In the genomic region with DNA sequence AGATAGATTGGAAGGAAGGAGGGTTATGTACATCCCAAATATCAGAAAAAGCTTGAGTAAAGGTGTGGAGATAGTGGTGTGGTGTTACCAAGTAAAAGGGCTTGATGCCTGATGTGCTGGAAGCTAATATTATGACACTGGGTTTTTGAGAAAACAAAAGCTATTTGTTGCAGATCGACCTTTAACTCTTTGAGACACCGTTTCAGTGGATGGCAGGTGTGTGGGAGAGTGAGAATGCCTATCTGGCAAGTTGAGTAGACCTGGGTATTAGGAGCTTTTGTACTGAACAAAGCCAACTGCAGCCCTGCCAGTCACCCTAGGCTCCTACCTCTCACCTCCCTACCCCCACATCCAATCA, we compare ENCODE assay signal across 9 cellular contexts. TPM values are rescaled to one million over a fixed set of nuclear protein-coding genes. Genes with fewer than 3 reads are reported as not detected.
DNase-seq lines count a peak whose midpoint lies in the region; ATAC-seq and TF ChIP-seq lines count a peak whose summit lies in the region.
"Had no signal": no experiment of that assay in that cellular context is flagged by ENCODE, and none has a peak within 500 bp of the region (broad histone marks: within the 10 kb centered on the region; RNA-seq: fewer than 3 reads in every experiment).

No MANE protein-coding gene starts in this region.

- H3K79me2 ChIP-seq in DOHH2 (ENCODE audit: control insufficient read depth, low read length) (peaks cover 17% of the 10 kb centered on the region), PC-9 (ENCODE audit: low read depth) (peaks cover 10% of the 10 kb centered on the region; the same call in 1 of the 2 replicates)

- intact Hi-C loops in PC-9 (cut with micrococcal nuclease; ENCODE audit: unreplicated experiment): loop anchor here (5.0 to 10.0 kb wide), 2 partner anchors 186 to 303 kb away; a partner anchor contains a TSS
- intact Hi-C loops in mucosa of descending colon (cut with DNase I, micrococcal nuclease): no loop called here

- peak overlapping the region in 1 of 2 donors; percentile 58 for H3K9ac ChIP-seq in liver (ENCODE audit: low read depth in 1 of 2, low read length in 2 of 2)

- no TSS peak for BruUV-seq in PC-9 (replicated peaks; lab: Mats Ljungman, UMichigan)

- H4K20me1 ChIP-seq in DOHH2 (ENCODE audit: control insufficient read depth, insufficient read depth, low read depth, low read length) (no peaks in the 10 kb centered on the region), PC-9 (ENCODE audit: insufficient read depth) (no peaks in the 10 kb centered on the region)

- H3K4me3 ChIP-seq in DOHH2 (ENCODE audit: low read length) (peak overlapping the region; percentile 86), PC-9 (peak overlapping the region; percentile 65; the same call in 1 of the 2 replicates), liver (ENCODE audit: low read depth in 1 of 3, low read length in 3 of 3) (peak overlapping the region; percentile 56 to 99 (median 73)), mucosa of descending colon (no peak overlapping the region)
- H3K4me3 ChIP-seq: body of pancreas had no signal

- TF ChIP-seq CTCF in DOHH2 (IDR thresholded peaks at IDR 0.05; ENCODE audit: low read depth, low read length, poor library complexity, severe bottlenecking) (no peak), PC-9 (conservative IDR thresholded peaks at IDR 0.05) (no peak), liver (IDR thresholded peaks at IDR 0.05; ENCODE audit: low read depth, low read length, missing input control) (no peak), mucosa of descending colon (IDR thresholded peaks at IDR 0.05) (no peak)

- no peak overlapping the region for H3K27ac ChIP-seq in DOHH2 (ENCODE audit: low read depth, low read length)
- no peak overlapping the region for H3K27ac ChIP-seq in PC-9
- H3K27ac ChIP-seq in liver (ENCODE audit: low read depth in 1 of 2, low read length in 2 of 2): peak overlapping the region; percentile 79 to 94
- H3K27ac ChIP-seq: body of pancreas, esophagus squamous epithelium had no signal

- POLR2A ChIA-PET in PC-9 (lab: Charles Lee; ENCODE audit: unreplicated experiment): interaction anchor here (0.6 kb wide), 3 partner anchors 127 to 769 kb away, joined by 3 to 5 read pairs (median 5); no protein-coding TSS in a partner anchor

- peak overlapping the region; percentile 66 for H3K4me2 ChIP-seq in DOHH2 (ENCODE audit: low read length)
- peak overlapping the region; percentile 80 for H3K4me2 ChIP-seq in PC-9

- no peaks in the 10 kb centered on the region for H3K9me3 ChIP-seq in DOHH2 (ENCODE audit: control insufficient read depth, insufficient read depth, low read length)
- no peaks in the 10 kb centered on the region for H3K9me3 ChIP-seq in PC-9 (ENCODE audit: insufficient read depth, low read depth)
- no peaks in the 10 kb centered on the region for H3K9me3 ChIP-seq in liver (ENCODE audit: control insufficient read depth in 4 of 4, low read length in 3 of 4)
- no peaks in the 10 kb centered on the region for H3K9me3 ChIP-seq in mucosa of descending colon
- H3K9me3 ChIP-seq: body of pancreas, esophagus squamous epithelium had no signal

- H3F3A ChIP-seq in DOHH2 (ENCODE audit: control insufficient read depth, insufficient read depth) (peaks cover 4% of the 10 kb centered on the region; the same call in 1 of the 2 replicates), PC-9 (ENCODE audit: insufficient read depth, low read depth) (peaks cover 21% of the 10 kb centered on the region)

- no peaks in the 10 kb centered on the region for H3K27me3 ChIP-seq in DOHH2 (ENCODE audit: control insufficient read depth, low read length)
- H3K27me3 ChIP-seq in PC-9 (ENCODE audit: insufficient read depth, low read depth): no peaks in the 10 kb centered on the region
- no peaks in the 10 kb centered on the region for H3K27me3 ChIP-seq in liver (ENCODE audit: control insufficient read depth in 4 of 4, insufficient read depth in 4 of 4, low read length in 3 of 4)
- H3K27me3 ChIP-seq: body of pancreas, esophagus squamous epithelium had no signal

- DNase-seq in PC-9 (no peak), NCI-H1417 treated with DMSO at 0.1 percent for 48 hours (lab: John Stamatoyannopoulos, UW) (no peak), mucosa of descending colon (no peak)
- DNase-seq: activated CD4-positive, CD25-positive, alpha-beta regulatory T cell treated with anti-CD3 and anti-CD28 coated beads, Interleukin-2, amount 50 U/mL, for 72 hours; body of pancreas; esophagus squamous epithelium had no signal

- H3K4me1 ChIP-seq in DOHH2 (ENCODE audit: control insufficient read depth, low read length): peaks cover 20% of the 10 kb centered on the region
- H3K4me1 ChIP-seq in PC-9 (replicated peaks; ENCODE audit: insufficient read depth): peaks cover 18% of the 10 kb centered on the region
- H3K4me1 ChIP-seq in liver (ENCODE audit: control insufficient read depth in 4 of 4, insufficient read depth in 4 of 4, low read length in 3 of 4): peaks cover 13 to 52% (median 41%) of the 10 kb centered on the region in 4 donors
- peaks cover 13% of the 10 kb centered on the region for H3K4me1 ChIP-seq in mucosa of descending colon (ENCODE audit: low read depth)

- no peaks in the 10 kb centered on the region for H3K9me2 ChIP-seq in DOHH2 (replicated peaks; ENCODE audit: control insufficient read depth, low read length)
- no peaks in the 10 kb centered on the region for H3K9me2 ChIP-seq in PC-9 (ENCODE audit: insufficient read depth)

- CTCF ChIA-PET in PC-9 (lab: Charles Lee): interaction anchor here (1.1 kb wide), 1 partner anchor 8 kb away, joined by 3 read pairs; no protein-coding TSS in a partner anchor

- ATAC-seq in HG03521 (IDR thresholded peaks at IDR 0.05; ENCODE audit: unreplicated experiment) (no peak), mucosa of descending colon (no peak)
- ATAC-seq: body of pancreas had no signal

- WGBS in liver: 34% methylated on average over 2 of the region's 2 CpGs

- peaks cover 4% of the 10 kb centered on the region; the same call in 1 of the 2 replicates for H3K36me3 ChIP-seq in DOHH2 (ENCODE audit: control insufficient read depth, low read length)
- H3K36me3 ChIP-seq in PC-9 (ENCODE audit: low read depth): no peaks in the 10 kb centered on the region
- H3K36me3 ChIP-seq in liver (ENCODE audit: control insufficient read depth in 4 of 4, insufficient read depth in 3 of 4, low read depth in 1 of 4, low read length in 3 of 4): peaks cover 0 to 2% (median 0%) of the 10 kb centered on the region in 4 donors
- H3K36me3 ChIP-seq in mucosa of descending colon (ENCODE audit: low read depth): no peaks in the 10 kb centered on the region
- H3K36me3 ChIP-seq: esophagus squamous epithelium had no signal

- H2AFZ ChIP-seq in PC-9: no peak overlapping the region

- no peak for TF ChIP-seq RAD21 in liver (IDR thresholded peaks at IDR 0.05)

TF ChIP-seq in liver, 16 proteins besides CTCF, POLR2A, EP300 and RAD21 (continues in another document):
- TF ChIP-seq, protein P1, sequence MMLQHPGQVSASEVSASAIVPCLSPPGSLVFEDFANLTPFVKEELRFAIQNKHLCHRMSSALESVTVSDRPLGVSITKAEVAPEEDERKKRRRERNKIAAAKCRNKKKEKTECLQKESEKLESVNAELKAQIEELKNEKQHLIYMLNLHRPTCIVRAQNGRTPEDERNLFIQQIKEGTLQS (IDR thresholded peaks at IDR 0.05): no peak
- TF ChIP-seq TAF1 (conservative IDR thresholded peaks at IDR 0.05): no peak
- TF ChIP-seq, protein P2, sequence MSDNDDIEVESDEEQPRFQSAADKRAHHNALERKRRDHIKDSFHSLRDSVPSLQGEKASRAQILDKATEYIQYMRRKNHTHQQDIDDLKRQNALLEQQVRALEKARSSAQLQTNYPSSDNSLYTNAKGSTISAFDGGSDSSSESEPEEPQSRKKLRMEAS (IDR thresholded peaks at IDR 0.05): no peak
- TF ChIP-seq, protein P3, sequence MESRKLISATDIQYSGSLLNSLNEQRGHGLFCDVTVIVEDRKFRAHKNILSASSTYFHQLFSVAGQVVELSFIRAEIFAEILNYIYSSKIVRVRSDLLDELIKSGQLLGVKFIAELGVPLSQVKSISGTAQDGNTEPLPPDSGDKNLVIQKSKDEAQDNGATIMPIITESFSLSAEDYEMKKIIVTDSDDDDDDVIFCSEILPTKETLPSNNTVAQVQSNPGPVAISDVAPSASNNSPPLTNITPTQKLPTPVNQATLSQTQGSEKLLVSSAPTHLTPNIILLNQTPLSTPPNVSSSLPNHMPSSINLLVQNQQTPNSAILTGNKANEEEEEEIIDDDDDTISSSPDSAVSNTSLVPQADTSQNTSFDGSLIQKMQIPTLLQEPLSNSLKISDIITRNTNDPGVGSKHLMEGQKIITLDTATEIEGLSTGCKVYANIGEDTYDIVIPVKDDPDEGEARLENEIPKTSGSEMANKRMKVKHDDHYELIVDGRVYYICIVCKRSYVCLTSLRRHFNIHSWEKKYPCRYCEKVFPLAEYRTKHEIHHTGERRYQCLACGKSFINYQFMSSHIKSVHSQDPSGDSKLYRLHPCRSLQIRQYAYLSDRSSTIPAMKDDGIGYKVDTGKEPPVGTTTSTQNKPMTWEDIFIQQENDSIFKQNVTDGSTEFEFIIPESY (IDR thresholded peaks at IDR 0.05): no peak
- TF ChIP-seq RXRA (IDR thresholded peaks at IDR 0.05): no peak
- TF ChIP-seq HNF4A (conservative IDR thresholded peaks at IDR 0.05): no peak
- no peak for TF ChIP-seq NR2F2 (IDR thresholded peaks at IDR 0.05)

RNA-seq across cellular contexts. Expression of a gene that starts 1.4 kb away (rescaled TPM):
- total RNA-seq in PC-9 (2021) (3.0 and 7.3 TPM in 2 replicates), liver (10 to 100 TPM in 1 of 2 donors, 1 to 10 TPM in 1; 2.2 to 12.5 TPM), mucosa of descending colon (10 to 100 TPM in 2 of 3 donors, 1 to 10 TPM in 1; 9.2 to 12.4 (median 11.2) TPM)
- 10 to 100 TPM; 11.7 to 19.2 TPM for polyA plus RNA-seq in liver

RNA-seq across cellular contexts. Expression of a gene that starts 1.6 kb away (rescaled TPM):
- 4.2 and 4.4 TPM in 2 replicates for total RNA-seq in PC-9 (2021)
- under 1 TPM; 0.84 to 0.89 TPM for total RNA-seq in liver
- polyA plus RNA-seq in liver: 1 to 10 TPM in 1 of 2 donors, under 1 TPM in 1; 0.56 to 1.2 TPM
- total RNA-seq in mucosa of descending colon: 1 to 10 TPM; 1.3 to 1.6 (median 1.5) TPM

RNA-seq across cellular contexts. Expression of a gene that starts 10.5 kb away (rescaled TPM):
- total RNA-seq in PC-9 (2021): 13.8 and 17.5 TPM in 2 replicates
- total RNA-seq in liver: 1 to 10 TPM; 6.6 to 8.2 TPM
- polyA plus RNA-seq in liver: 1 to 10 TPM; 2.4 to 3.8 TPM
- total RNA-seq in mucosa of descending colon: 10 to 100 TPM; 10.7 to 19.9 (median 10.8) TPM

RNA-seq across cellular contexts. Expression of a gene that starts 20.2 kb away (rescaled TPM):
- total RNA-seq in PC-9 (2021) (1,455 and 1,838 TPM in 2 replicates), liver (100 to 1,000 TPM; 270 to 286 TPM), mucosa of descending colon (100 to 1,000 TPM; 248 to 306 (median 295) TPM)
- polyA plus RNA-seq in liver: 100 to 1,000 TPM; 508 to 623 TPM

RNA-seq across cellular contexts. Expression of a gene that starts 49.1 kb away (rescaled TPM):
- 202 and 277 TPM in 2 replicates for total RNA-seq in PC-9 (2021)
- 100 to 1,000 TPM in 1 of 2 donors, 10 to 100 TPM in 1; 86.3 to 240 TPM for total RNA-seq in liver
- 100 to 1,000 TPM; 195 to 253 TPM for polyA plus RNA-seq in liver
- 100 to 1,000 TPM; 118 to 206 (median 190) TPM for total RNA-seq in mucosa of descending colon

Comparison
In these comparisons a context has a peak if more than half of its experiments do, and no peak if none do; other contexts are left out.
1. H3K27ac ChIP-seq: peak in liver (2 of 2); none in DOHH2 (single experiment) and PC-9 (single experiment).